Comparison of ENCODE assay signal across 8 cellular contexts in the genomic region with DNA sequence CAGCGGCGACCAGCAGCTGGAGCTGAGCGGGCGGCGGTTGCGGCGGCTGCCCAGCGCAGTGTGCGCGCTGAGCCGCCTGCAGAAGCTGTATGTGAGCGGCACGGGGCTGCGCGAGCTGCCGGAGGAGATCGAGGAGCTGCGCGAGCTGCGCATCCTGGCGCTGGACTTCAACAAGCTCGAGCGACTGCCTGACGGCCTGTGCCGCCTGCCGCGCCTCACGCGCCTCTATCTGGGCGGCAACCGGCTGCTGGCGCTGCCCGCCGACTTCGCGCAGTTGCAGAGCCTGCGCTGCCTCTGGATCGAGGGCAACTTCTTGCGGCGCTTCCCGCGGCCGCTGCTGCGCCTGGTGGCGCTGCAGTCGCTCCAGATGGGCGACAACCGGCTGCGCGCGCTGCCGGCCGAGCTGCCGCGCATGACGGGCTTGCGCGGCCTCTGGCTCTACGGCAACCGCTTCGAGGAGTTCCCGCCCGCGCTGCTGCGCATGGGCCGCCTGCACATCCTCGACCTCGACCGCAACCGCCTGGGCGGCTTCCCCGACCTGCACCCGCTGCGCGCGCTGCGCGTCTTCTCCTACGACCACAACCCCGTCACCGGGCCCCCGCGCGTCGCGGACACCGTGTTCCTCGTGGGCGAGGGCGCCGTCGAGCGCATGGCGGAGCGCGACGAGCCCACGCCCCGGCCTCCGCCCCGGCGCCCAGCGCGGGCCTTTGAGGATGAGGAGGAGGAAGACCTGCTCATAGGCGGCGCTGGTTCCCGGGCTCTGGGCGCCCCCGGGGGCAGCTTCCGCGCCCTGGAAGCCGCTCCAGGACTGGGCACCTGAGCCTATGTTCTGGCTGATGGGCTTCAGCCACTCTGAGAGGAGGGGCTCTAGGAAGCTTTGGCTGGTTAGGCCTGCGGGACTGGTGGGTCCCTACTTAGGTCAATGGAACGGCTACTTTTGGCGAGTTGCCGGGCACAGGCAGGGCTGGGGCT. TPM values are rescaled to one million over a fixed set of nuclear protein-coding genes. Genes with fewer than 3 reads are reported as not detected.
A peak's percentile ranks its signal among the peaks of the same experiment; 100 is the strongest.
DNase-seq lines count a peak whose midpoint lies in the region; ATAC-seq lines count a peak whose summit lies in the region.

No MANE protein-coding gene starts in this region.

- H2BK12ac ChIP-seq in mesenchymal stem cell (ENCODE audit: low read length in 2 of 2), result no peak overlapping the region

- no peaks in the 10 kb centered on the region for H3K36me3 ChIP-seq in effector memory CD4-positive, alpha-beta T cell (ENCODE audit: control insufficient read depth, insufficient read depth, low read length)
- H3K36me3 ChIP-seq in mesenchymal stem cell (ENCODE audit: control insufficient read depth in 1 of 2, insufficient read depth in 2 of 2, low read depth in 1 of 2, low read length in 2 of 2), result no peaks in the 10 kb centered on the region

- H3K18ac ChIP-seq in mesenchymal stem cell (ENCODE audit: low read depth in 1 of 2, low read length in 2 of 2), result peak overlapping the region in 1 of 2 experiments; percentile 48

- no peak overlapping the region for H2BK120ac ChIP-seq in mesenchymal stem cell (ENCODE audit: low read depth, low read length)

- H3K23ac ChIP-seq in mesenchymal stem cell (ENCODE audit: low read length in 2 of 2), result peak overlapping the region in 1 of 2 experiments; percentile 56

- no peak overlapping the region for H3K14ac ChIP-seq in mesenchymal stem cell (ENCODE audit: low read length in 2 of 2)

- no peak overlapping the region for H3K4ac ChIP-seq in mesenchymal stem cell (ENCODE audit: low read depth in 1 of 2, low read length in 2 of 2)

- no peaks in the 10 kb centered on the region for H3K9me3 ChIP-seq in effector memory CD4-positive, alpha-beta T cell (ENCODE audit: control insufficient read depth, low read length)
- no peaks in the 10 kb centered on the region for H3K9me3 ChIP-seq in mesenchymal stem cell (ENCODE audit: control insufficient read depth, low read length)

- intact Hi-C loops in activated CD4-positive, alpha-beta memory T cell treated with anti-CD3 and anti-CD28 coated beads for 36 hours (cut with micrococcal nuclease), result loop anchor here (2.0 to 10.0 kb wide), 2 partner anchors 63 to 115 kb away; no protein-coding TSS in a partner anchor

- peak; percentile 12 for DNase-seq in GM04503 (ENCODE audit: low read depth)
- peak; percentile 96 for DNase-seq in NCI-H2227 (lab: John Stamatoyannopoulos, UW; ENCODE audit: unreplicated experiment)
- peak; percentile 84 for DNase-seq in activated CD4-positive, alpha-beta memory T cell treated with anti-CD3 and anti-CD28 coated beads for 36 hours
- DNase-seq in effector memory CD4-positive, alpha-beta T cell, result peak; percentile 5 to 23 (median 20)
- DNase-seq in mesenchymal stem cell, result peak; percentile 79
- DNase-seq in stimulated activated CD8-positive, alpha-beta memory T cell treated with anti-CD3 and anti-CD28 coated beads, Interleukin-12 subunit alpha, Interleukin-12 subunit beta, amount 100 ng/mL, for 24 hours (ENCODE audit: extremely low read depth), result peak; percentile 38

- H3K27me3 Mint-ChIP-seq in activated CD4-positive, alpha-beta memory T cell treated with anti-CD3 and anti-CD28 coated beads for 36 hours, result peaks cover 44% of the 10 kb centered on the region

- H3K36me3 Mint-ChIP-seq in activated CD4-positive, alpha-beta memory T cell treated with anti-CD3 and anti-CD28 coated beads for 36 hours, result no peaks in the 10 kb centered on the region

- H3K4me1 ChIP-seq in effector memory CD4-positive, alpha-beta T cell (ENCODE audit: control insufficient read depth, insufficient read depth, low read length, poor library complexity, severe bottlenecking), result peaks cover 14% of the 10 kb centered on the region
- peaks cover 17% of the 10 kb centered on the region for H3K4me1 ChIP-seq in mesenchymal stem cell (ENCODE audit: control insufficient read depth, insufficient read depth, low read depth, low read length)

- H2BK5ac ChIP-seq in mesenchymal stem cell (ENCODE audit: low read depth, low read length, poor library complexity, severe bottlenecking), result no peak overlapping the region

- no peak overlapping the region for H3K9ac ChIP-seq in mesenchymal stem cell (ENCODE audit: low read length)

- peak overlapping the region; percentile 20 for H3K4me3 Mint-ChIP-seq in activated CD4-positive, alpha-beta memory T cell treated with anti-CD3 and anti-CD28 coated beads for 36 hours

- 11% methylated on average over 100 of the region's 116 CpGs for WGBS in mesenchymal stem cell

- H3K27me3 ChIP-seq in effector memory CD4-positive, alpha-beta T cell (replicated peaks; ENCODE audit: control insufficient read depth, insufficient read depth, low read length, poor library complexity, severe bottlenecking), result peaks cover 29% of the 10 kb centered on the region
- H3K27me3 ChIP-seq in mesenchymal stem cell (ENCODE audit: control insufficient read depth in 1 of 2, insufficient read depth in 1 of 2, low read length in 2 of 2), result peaks cover 51 to 86% of the 10 kb centered on the region in 2 experiments

- no peak overlapping the region for H2BK15ac ChIP-seq in mesenchymal stem cell (ENCODE audit: low read depth, poor library complexity, severe bottlenecking)

- H3K4me3 ChIP-seq in effector memory CD4-positive, alpha-beta T cell (ENCODE audit: insufficient read depth, low read depth, low read length, poor library complexity, severe bottlenecking), result peak overlapping the region; percentile 42
- peak overlapping the region; percentile 23 to 69 for H3K4me3 ChIP-seq in mesenchymal stem cell (ENCODE audit: insufficient read depth in 1 of 2, low read depth in 1 of 2, low read length in 2 of 2)

- CTCF ChIA-PET in activated CD4-positive, alpha-beta memory T cell treated with anti-CD3 and anti-CD28 coated beads for 36 hours (lab: Charles Lee), result interaction anchor here (0.6 to 5.3 kb wide), 13 partner anchors 8 to 129 kb away, joined by 3 to 49 read pairs (median 5); a partner anchor contains a TSS

- H4K91ac ChIP-seq in mesenchymal stem cell (ENCODE audit: low read length), result no peak overlapping the region

- H3K4me2 ChIP-seq in mesenchymal stem cell (ENCODE audit: low read length, poor library complexity, severe bottlenecking), result peak overlapping the region; percentile 79

- H3K9me3 Mint-ChIP-seq in activated CD4-positive, alpha-beta memory T cell treated with anti-CD3 and anti-CD28 coated beads for 36 hours, result no peaks in the 10 kb centered on the region

- ATAC-seq in HG02943 (IDR thresholded peaks at IDR 0.05; ENCODE audit: low read depth, unreplicated experiment) (peak; percentile 57), HG03571 (IDR thresholded peaks at IDR 0.05; ENCODE audit: unreplicated experiment) (no peak)

- H3K27ac ChIP-seq in effector memory CD4-positive, alpha-beta T cell (ENCODE audit: insufficient read depth, low read length, poor library complexity, severe bottlenecking), result no peak overlapping the region
- H3K27ac ChIP-seq in mesenchymal stem cell (ENCODE audit: low read length, poor library complexity, severe bottlenecking), result no peak overlapping the region

- no peak overlapping the region for H3K27ac Mint-ChIP-seq in activated CD4-positive, alpha-beta memory T cell treated with anti-CD3 and anti-CD28 coated beads for 36 hours

- H2AFZ ChIP-seq in mesenchymal stem cell (ENCODE audit: low read depth, low read length), result peak overlapping the region; percentile 78

- H3K79me1 ChIP-seq in mesenchymal stem cell (replicated peaks; ENCODE audit: low read length, poor library complexity, severe bottlenecking), result no peaks in the 10 kb centered on the region

- POLR2A ChIA-PET in activated CD4-positive, alpha-beta memory T cell treated with anti-CD3 and anti-CD28 coated beads for 36 hours (lab: Charles Lee), result no interaction called here

- H4K8ac ChIP-seq in mesenchymal stem cell (ENCODE audit: low read length), result no peak overlapping the region

- H3K4me1 Mint-ChIP-seq in activated CD4-positive, alpha-beta memory T cell treated with anti-CD3 and anti-CD28 coated beads for 36 hours (ENCODE audit: low read depth), result peaks cover 8% of the 10 kb centered on the region

- no peak overlapping the region for H2AK5ac ChIP-seq in mesenchymal stem cell (ENCODE audit: low read length, severe bottlenecking)

RNA-seq across cellular contexts. Expression of a gene that starts 0.8 kb away (rescaled TPM):
- total RNA-seq in activated CD4-positive, alpha-beta memory T cell treated with anti-CD3 and anti-CD28 coated beads for 36 hours, result not detected
- not detected for polyA plus RNA-seq in mesenchymal stem cell (2013, experiment 1 of 2)
- polyA plus RNA-seq in mesenchymal stem cell (2013, experiment 2 of 2), result 0.03 TPM

Comparison
In these comparisons a context has a peak if more than half of its experiments do, and no peak if none do; other contexts are left out.
1. DNase-seq: peak in every context shown above with its lines; median percentile 96 in NCI-H2227; 84 in activated CD4-positive, alpha-beta memory T cell treated with anti-CD3 and anti-CD28 coated beads for 36 hours; 79 in mesenchymal stem cell; 38 in stimulated activated CD8-positive, alpha-beta memory T cell treated with anti-CD3 and anti-CD28 coated beads, Interleukin-12 subunit alpha, Interleukin-12 subunit beta, amount 100 ng/mL, for 24 hours; 20 in effector memory CD4-positive, alpha-beta T cell; 12 in GM04503.